ENCODE assay signal across 8 cellular contexts in genomic region chr11:117827521-117828511, GRCh38. TPM values are rescaled to one million over a fixed set of nuclear protein-coding genes. Genes with fewer than 3 reads are reported as not detected.
A peak's percentile ranks its signal among the peaks of the same experiment; 100 is the strongest.
DNase-seq lines count a peak whose midpoint lies in the region; ATAC-seq and TF ChIP-seq lines count a peak whose summit lies in the region.
"Had no signal": no experiment of that assay in that cellular context is flagged by ENCODE, and none has a peak within 500 bp of the region (broad histone marks: within the 10 kb centered on the region; RNA-seq: fewer than 3 reads in every experiment).

No MANE protein-coding gene starts in this region.

- H3K27me3 ChIP-seq in colonic mucosa = no peaks in the 10 kb centered on the region

- TF ChIP-seq CTCF in colonic mucosa (IDR thresholded peaks at IDR 0.05) = no peak

- DNase-seq in DMS79 (lab: John Stamatoyannopoulos, UW) (peak; percentile 59), NCI-H510A (lab: John Stamatoyannopoulos, UW) (peak; percentile 76), colonic mucosa (peak; percentile 14), posterior vena cava (ENCODE audit: low spot score) (peak; percentile 58), GM03348 (ENCODE audit: low spot score) (no peak), NCI-H2081 (lab: John Stamatoyannopoulos, UW) (no peak)
- DNase-seq: NCI-H748 treated with DMSO at 0.1 percent for 48 hours had no signal

- no peak overlapping the region for H3K9ac ChIP-seq in colonic mucosa (ENCODE audit: low read depth in 2 of 2, low read length in 2 of 2)

- no peak overlapping the region for H3K4me3 ChIP-seq in colonic mucosa

- peak overlapping the region; percentile 11 for H3K27ac ChIP-seq in colonic mucosa

- no peaks in the 10 kb centered on the region for H3K36me3 ChIP-seq in colonic mucosa

- no peaks in the 10 kb centered on the region for H3K4me1 ChIP-seq in colonic mucosa

- no peak for ATAC-seq in HG03039 (IDR thresholded peaks at IDR 0.05; ENCODE audit: unreplicated experiment)

- intact Hi-C loops in colonic mucosa (cut with DNase I) = no loop called here
- intact Hi-C loops in posterior vena cava (cut with DNase I) = no loop called here

- no peaks in the 10 kb centered on the region for H3K9me3 ChIP-seq in colonic mucosa

RNA-seq across cellular contexts. Expression of gene FXYD2, which starts 3.3 kb away (rescaled TPM):
- total RNA-seq in colonic mucosa (1 to 10 TPM in 1 of 2 donors, under 1 TPM in 1; 0.98 to 1.5 TPM), posterior vena cava (1 to 10 TPM; 3.6 to 4.5 TPM)

RNA-seq across cellular contexts. Expression of gene DSCAML1, which starts 30.8 kb away (rescaled TPM):
- total RNA-seq in colonic mucosa (1 to 10 TPM; 1.2 to 4.3 TPM), posterior vena cava (1 to 10 TPM; 1.2 to 1.5 TPM)

RNA-seq across cellular contexts. Expression of gene FXYD6, which starts 48.6 kb away (rescaled TPM):
- total RNA-seq in colonic mucosa (10 to 100 TPM in 1 of 2 donors, 1 to 10 TPM in 1; 6.4 to 29.8 TPM), posterior vena cava (100 to 1,000 TPM in 1 of 2 donors, 10 to 100 TPM in 1; 62.8 to 107 TPM)

Comparison
In these comparisons a context has a peak if more than half of its experiments do, and no peak if none do; other contexts are left out.
1. DNase-seq: peak in DMS79 (single experiment), NCI-H510A (single experiment), colonic mucosa (single experiment) and posterior vena cava (single experiment); none in GM03348 (single experiment) and NCI-H2081 (0 of 2).